In genomic region chr12:3704512-3705348, GRCh38 we compare ENCODE assay signal across 9 cellular contexts. TPM values are rescaled to one million over a fixed set of nuclear protein-coding genes. Genes with fewer than 3 reads are reported as not detected.
A peak's percentile ranks its signal among the peaks of the same experiment; 100 is the strongest.
DNase-seq lines count a peak whose midpoint lies in the region; ATAC-seq and TF ChIP-seq lines count a peak whose summit lies in the region.
"Had no signal": no experiment of that assay in that cellular context is flagged by ENCODE, and none has a peak within 500 bp of the region (broad histone marks: within the 10 kb centered on the region; RNA-seq: fewer than 3 reads in every experiment).

No MANE protein-coding gene starts in this region.

- TF ChIP-seq CTCF in fibroblast of lung (conservative IDR thresholded peaks at IDR 0.05 in 1 of 2, IDR thresholded peaks at IDR 0.05 in 1 of 2; ENCODE audit: low read depth in 1 of 2, low read length in 2 of 2) (no peak), osteoblast (IDR thresholded peaks at IDR 0.05; ENCODE audit: extremely low read depth, low read depth, low read length) (no peak)

- H3K4me2 ChIP-seq in BLaER1 treated with 17β-estradiol and CSF1 and Interleukin-3, amounts not matched to agents 10 nM and 100 nM: peak overlapping the region in 9 of 11 experiments; percentile 31 to 88 (median 60); a peak in 18 of 22 replicates
- H3K4me2 ChIP-seq in fibroblast of lung (ENCODE audit: extremely low read depth, insufficient read depth, low read length): peak overlapping the region; percentile 93
- H3K4me2 ChIP-seq in osteoblast (ENCODE audit: insufficient read depth, low read length): peak overlapping the region; percentile 84

- peaks cover 5% of the 10 kb centered on the region for H3K4me1 Mint-ChIP-seq in activated CD4-positive, alpha-beta memory T cell treated with anti-CD3 and anti-CD28 coated beads for 36 hours (ENCODE audit: low read depth)

- peak overlapping the region; percentile 89 for H2AFZ ChIP-seq in fibroblast of lung (ENCODE audit: low read length)
- peak overlapping the region; percentile 92 for H2AFZ ChIP-seq in osteoblast (ENCODE audit: low read length)

- peak overlapping the region; percentile 31 to 74 (median 63); a peak in 20 of 22 replicates for H3K27ac ChIP-seq in BLaER1 treated with 17β-estradiol and CSF1 and Interleukin-3, amounts not matched to agents 10 nM and 100 nM
- H3K27ac ChIP-seq in fibroblast of lung (ENCODE audit: insufficient read depth, low read length): peak overlapping the region; percentile 52
- peak overlapping the region; percentile 81 for H3K27ac ChIP-seq in osteoblast (ENCODE audit: low read depth, low read length)
- H3K27ac ChIP-seq: VCaP had no signal

- H3K9ac ChIP-seq in BLaER1 treated with 17β-estradiol and CSF1 and Interleukin-3, amounts not matched to agents 10 nM and 100 nM: peak overlapping the region in 9 of 11 experiments; percentile 36 to 72 (median 53); a peak in 17 of 22 replicates
- no peak overlapping the region for H3K9ac ChIP-seq in fibroblast of lung (ENCODE audit: insufficient read depth, low read length)

- no peaks in the 10 kb centered on the region for H3K27me3 ChIP-seq in BLaER1 treated with 17β-estradiol and CSF1 and Interleukin-3, amounts not matched to agents 10 nM and 100 nM
- H3K27me3 ChIP-seq in fibroblast of lung (ENCODE audit: control insufficient read depth, insufficient read depth, low read length) (no peaks in the 10 kb centered on the region), osteoblast (ENCODE audit: insufficient read depth, low read length) (no peaks in the 10 kb centered on the region)

- H4K20me1 ChIP-seq in BLaER1 treated with 17β-estradiol and CSF1 and Interleukin-3, amounts not matched to agents 10 nM and 100 nM: peaks cover 0 to 1% (median 0%) of the 10 kb centered on the region in 11 experiments; a peak in 1 of 22 replicates
- H4K20me1 ChIP-seq in fibroblast of lung (ENCODE audit: control insufficient read depth, extremely low read depth, insufficient read depth, low read length): no peaks in the 10 kb centered on the region
- H4K20me1 ChIP-seq in osteoblast (ENCODE audit: insufficient read depth, low read length): no peaks in the 10 kb centered on the region

- no peak for ATAC-seq in GM18867 (IDR thresholded peaks at IDR 0.05; ENCODE audit: unreplicated experiment)
- ATAC-seq in GM21390 (IDR thresholded peaks at IDR 0.05; ENCODE audit: unreplicated experiment): no peak

- H3K36me3 Mint-ChIP-seq in activated CD4-positive, alpha-beta memory T cell treated with anti-CD3 and anti-CD28 coated beads for 36 hours: peaks cover 26% of the 10 kb centered on the region

- H3K9me3 ChIP-seq in BLaER1 treated with 17β-estradiol and CSF1 and Interleukin-3, amounts not matched to agents 10 nM and 100 nM (replicated peaks in 1 of 11): peaks cover 11 to 25% (median 18%) of the 10 kb centered on the region in 11 experiments; a peak in 21 of 22 replicates
- H3K9me3 ChIP-seq in fibroblast of lung (ENCODE audit: control insufficient read depth, insufficient read depth, low read depth, low read length): no peaks in the 10 kb centered on the region
- H3K9me3 ChIP-seq in osteoblast (ENCODE audit: low read depth, low read length): no peaks in the 10 kb centered on the region

- CTCF ChIA-PET in activated CD4-positive, alpha-beta memory T cell treated with anti-CD3 and anti-CD28 coated beads for 36 hours (lab: Charles Lee): no interaction called here

- H3K27ac Mint-ChIP-seq in activated CD4-positive, alpha-beta memory T cell treated with anti-CD3 and anti-CD28 coated beads for 36 hours: no peak overlapping the region

- intact Hi-C loops in activated CD4-positive, alpha-beta memory T cell treated with anti-CD3 and anti-CD28 coated beads for 36 hours (cut with micrococcal nuclease): no loop called here

- H3K27me3 Mint-ChIP-seq in activated CD4-positive, alpha-beta memory T cell treated with anti-CD3 and anti-CD28 coated beads for 36 hours: no peaks in the 10 kb centered on the region

- no peak overlapping the region; a peak in 2 of 20 replicates for H3K4me3 ChIP-seq in BLaER1 treated with 17β-estradiol and CSF1 and Interleukin-3, amounts not matched to agents 10 nM and 100 nM
- H3K4me3 ChIP-seq in fibroblast of lung (replicated peaks in 1 of 4; ENCODE audit: control extremely low read depth in 1 of 4, insufficient read depth in 1 of 4, low read depth in 3 of 4, low read length in 4 of 4) (peak overlapping the region in 1 of 4 experiments; percentile 15), osteoblast (ENCODE audit: insufficient read depth, low read length) (peak overlapping the region; percentile 60)

- no peak overlapping the region for H3K4me3 Mint-ChIP-seq in activated CD4-positive, alpha-beta memory T cell treated with anti-CD3 and anti-CD28 coated beads for 36 hours

- no peaks in the 10 kb centered on the region for H3K79me2 ChIP-seq in fibroblast of lung (ENCODE audit: control insufficient read depth, insufficient read depth, low read length)
- H3K79me2 ChIP-seq in osteoblast (ENCODE audit: insufficient read depth, low read length): no peaks in the 10 kb centered on the region

- peaks cover 6 to 28% (median 20%) of the 10 kb centered on the region in 10 experiments; a peak in 17 of 20 replicates for H3K4me1 ChIP-seq in BLaER1 treated with 17β-estradiol and CSF1 and Interleukin-3, amounts not matched to agents 10 nM and 100 nM
- H3K4me1 ChIP-seq in fibroblast of lung (ENCODE audit: control insufficient read depth, extremely low read depth, insufficient read depth, low read length) (peaks cover 3% of the 10 kb centered on the region), osteoblast (ENCODE audit: insufficient read depth, low read length) (peaks cover 10% of the 10 kb centered on the region)

- POLR2A ChIA-PET in activated CD4-positive, alpha-beta memory T cell treated with anti-CD3 and anti-CD28 coated beads for 36 hours (lab: Charles Lee): no interaction called here

- peak; percentile 66 for DNase-seq in MV-4-11 (lab: John Stamatoyannopoulos, UW)
- peak in 1 of 2 donors; percentile 33 for DNase-seq in fibroblast of lung (ENCODE audit: low read depth in 2 of 2)
- DNase-seq in osteoblast (ENCODE audit: insufficient read length, low spot score, missing footprints): peak; percentile 75
- no peak for DNase-seq in activated CD4-positive, alpha-beta memory T cell treated with anti-CD3 and anti-CD28 coated beads for 36 hours
- DNase-seq in HuH-7.5 (ENCODE audit: low spot score): no peak

- H3K9me3 Mint-ChIP-seq in activated CD4-positive, alpha-beta memory T cell treated with anti-CD3 and anti-CD28 coated beads for 36 hours: peaks cover 11% of the 10 kb centered on the region

- peaks cover 0 to 92% (median 69%) of the 10 kb centered on the region in 11 experiments; a peak in 19 of 22 replicates for H3K36me3 ChIP-seq in BLaER1 treated with 17β-estradiol and CSF1 and Interleukin-3, amounts not matched to agents 10 nM and 100 nM
- no peaks in the 10 kb centered on the region for H3K36me3 ChIP-seq in fibroblast of lung (ENCODE audit: control insufficient read depth, insufficient read depth, low read length)
- H3K36me3 ChIP-seq in osteoblast (ENCODE audit: insufficient read depth, low read length): no peaks in the 10 kb centered on the region

RNA-seq across cellular contexts. Expression of gene CRACR2A, which starts 48.2 kb away (rescaled TPM):
- total RNA-seq in fibroblast of lung (3.3 and 5.8 TPM in 2 replicates), osteoblast (13.8 and 16.3 TPM in 2 replicates)
- polyA plus RNA-seq in fibroblast of lung: 5.9 and 8.8 TPM in 2 replicates
- 4.0 and 7.9 TPM in 2 replicates for polyA plus RNA-seq in fibroblast of lung (2012)
- polyA minus RNA-seq in fibroblast of lung (ENCODE audit: low replicate concordance): 4.0 and 4.5 TPM in 2 replicates
- total RNA-seq in activated CD4-positive, alpha-beta memory T cell treated with anti-CD3 and anti-CD28 coated beads for 36 hours: 10 to 100 TPM; 15.8 to 19.1 TPM

Comparison
In these comparisons a context has a peak if more than half of its experiments do, and no peak if none do; other contexts are left out.
1. DNase-seq: peak in MV-4-11 (single experiment) and osteoblast (single experiment); none in activated CD4-positive, alpha-beta memory T cell treated with anti-CD3 and anti-CD28 coated beads for 36 hours (single experiment) and HuH-7.5 (single experiment).
2. Peak in every context shown above with its lines, with median percentiles within 50 percentile points of each other: H3K27ac ChIP-seq and H3K4me2 ChIP-seq.